18 cellular contexts compared by ENCODE assay signal in genomic region chr3:113013593-113013992, GRCh38. TPM values are rescaled to one million over a fixed set of nuclear protein-coding genes. Genes with fewer than 3 reads are reported as not detected.
DNase-seq lines count a peak whose midpoint lies in the region; ATAC-seq lines count a peak whose summit lies in the region.
"Had no signal": no experiment of that assay in that cellular context is flagged by ENCODE, and none has a peak within 500 bp of the region (broad histone marks: within the 10 kb centered on the region; RNA-seq: fewer than 3 reads in every experiment).

No MANE protein-coding gene starts in this region.

- intact Hi-C loops in naive thymus-derived CD4-positive, alpha-beta T cell (cut with micrococcal nuclease): loop anchor here (10.0 kb wide), 3 partner anchors 681 to 1469 kb away; partner anchors contain the start of genes ATP6V1A (in 1 of the 2), CD96 (in 1 of the 2), NAA50 (in 1 of the 2) and USF3 (in 1 of the 2)

- DNase-seq in activated T-cell treated with anti-CD3 and anti-CD28 coated beads, Interleukin-2, amount 50 U/mL, for 72 hours: no peak
- DNase-seq in activated T-cell treated with anti-CD3 and anti-CD28 coated beads for 4 hours (no peak), SKM-1 (lab: John Stamatoyannopoulos, UW; ENCODE audit: unreplicated experiment) (no peak), AG08395 (ENCODE audit: low spot score) (no peak)
- peak in 1 of 5 donors; percentile 17 for DNase-seq in CD8-positive, alpha-beta memory T cell
- DNase-seq in naive thymus-derived CD4-positive, alpha-beta T cell: peak in 1 of 9 donors; percentile 20
- DNase-seq: BE2C, COR-L47, DMS153, EL, NCI-H187 treated with DMSO at 0.1 percent for 48 hours, NCI-H2171, NCI-H774, PC-9 had no signal

- ATAC-seq in activated T-cell treated with anti-CD3 and anti-CD28 coated beads, Interleukin-2, amount 50 U/mL, for 72 hours (replicated peaks in 1 of 2): no peak
- peak; percentile 24 for ATAC-seq in naive thymus-derived CD4-positive, alpha-beta T cell
- no peak for ATAC-seq in HG03354 (IDR thresholded peaks at IDR 0.05; ENCODE audit: poor library complexity, severe bottlenecking, unreplicated experiment)

- H3K27ac ChIP-seq in CD8-positive, alpha-beta memory T cell (ENCODE audit: low read depth, low read length): no peak overlapping the region
- peak overlapping the region; percentile 32 for H3K27ac ChIP-seq in naive thymus-derived CD4-positive, alpha-beta T cell (ENCODE audit: low read depth, low read length)
- H3K27ac ChIP-seq: PC-9 had no signal

- no peaks in the 10 kb centered on the region for H3K9me3 ChIP-seq in CD8-positive, alpha-beta memory T cell (ENCODE audit: low read length)
- H3K9me3 ChIP-seq in naive thymus-derived CD4-positive, alpha-beta T cell (ENCODE audit: control insufficient read depth in 2 of 3, low read length in 3 of 3): no peaks in the 10 kb centered on the region
- H3K9me3 ChIP-seq: BE2C had no signal

- peak overlapping the region; percentile 95 for H3K27ac Mint-ChIP-seq in activated T-cell treated with anti-CD3 and anti-CD28 coated beads, Interleukin-2, amount 50 U/mL, for 72 hours
- peak overlapping the region; percentile 9 to 90 (median 62) for H3K27ac Mint-ChIP-seq in CD8-positive, alpha-beta memory T cell
- peak overlapping the region; percentile 59 for H3K27ac Mint-ChIP-seq in activated naive CD8-positive, alpha-beta T cell
- H3K27ac Mint-ChIP-seq in naive thymus-derived CD4-positive, alpha-beta T cell: peak overlapping the region; percentile 26 to 98 (median 81)

- no peaks in the 10 kb centered on the region for H3K27me3 Mint-ChIP-seq in activated T-cell treated with anti-CD3 and anti-CD28 coated beads, Interleukin-2, amount 50 U/mL, for 72 hours (ENCODE audit: low read depth)
- H3K27me3 Mint-ChIP-seq in CD8-positive, alpha-beta memory T cell: no peaks in the 10 kb centered on the region
- H3K27me3 Mint-ChIP-seq in activated naive CD8-positive, alpha-beta T cell: no peaks in the 10 kb centered on the region
- H3K27me3 Mint-ChIP-seq in naive thymus-derived CD4-positive, alpha-beta T cell: no peaks in the 10 kb centered on the region

- H3K4me1 ChIP-seq in CD8-positive, alpha-beta memory T cell (ENCODE audit: insufficient read depth, low read length): peaks cover 46% of the 10 kb centered on the region
- peaks cover 8 to 16% of the 10 kb centered on the region in 2 donors for H3K4me1 ChIP-seq in naive thymus-derived CD4-positive, alpha-beta T cell (ENCODE audit: control insufficient read depth in 2 of 2, insufficient read depth in 2 of 2, low read length in 2 of 2)
- H3K4me1 ChIP-seq: BE2C had no signal

- no peaks in the 10 kb centered on the region for H3K9me3 Mint-ChIP-seq in activated T-cell treated with anti-CD3 and anti-CD28 coated beads, Interleukin-2, amount 50 U/mL, for 72 hours
- H3K9me3 Mint-ChIP-seq in CD8-positive, alpha-beta memory T cell: no peaks in the 10 kb centered on the region
- no peaks in the 10 kb centered on the region for H3K9me3 Mint-ChIP-seq in activated naive CD8-positive, alpha-beta T cell (ENCODE audit: low read depth)
- H3K9me3 Mint-ChIP-seq in naive thymus-derived CD4-positive, alpha-beta T cell: no peaks in the 10 kb centered on the region

- CTCF ChIA-PET in CD8-positive, alpha-beta memory T cell (lab: Charles Lee): interaction anchor here (1.5 kb wide), 1 partner anchor 279 kb away, joined by 5 read pairs; no protein-coding TSS in a partner anchor
- CTCF ChIA-PET in naive thymus-derived CD4-positive, alpha-beta T cell (lab: Charles Lee): interaction anchor here (0.6 to 1.2 kb wide), 3 partner anchors 34 to 406 kb away, joined by 3 to 4 read pairs (median 3); no protein-coding TSS in a partner anchor

- peaks cover 29% of the 10 kb centered on the region for H3K36me3 ChIP-seq in CD8-positive, alpha-beta memory T cell (ENCODE audit: insufficient read depth, low read length)
- peaks cover 4 to 31% (median 8%) of the 10 kb centered on the region in 3 experiments for H3K36me3 ChIP-seq in naive thymus-derived CD4-positive, alpha-beta T cell (ENCODE audit: control insufficient read depth in 2 of 3, insufficient read depth in 3 of 3, low read length in 3 of 3)

- no peaks in the 10 kb centered on the region for H3K27me3 ChIP-seq in CD8-positive, alpha-beta memory T cell (ENCODE audit: insufficient read depth, low read length, poor library complexity, severe bottlenecking)
- H3K27me3 ChIP-seq in naive thymus-derived CD4-positive, alpha-beta T cell (ENCODE audit: control insufficient read depth in 2 of 2, insufficient read depth in 2 of 2, low read length in 2 of 2): no peaks in the 10 kb centered on the region
- H3K27me3 ChIP-seq: BE2C had no signal

- H3K4me3 Mint-ChIP-seq in activated T-cell treated with anti-CD3 and anti-CD28 coated beads, Interleukin-2, amount 50 U/mL, for 72 hours: peak overlapping the region in 1 of 2 donors; percentile 66
- H3K4me3 Mint-ChIP-seq in CD8-positive, alpha-beta memory T cell: peak overlapping the region in 3 of 7 donors; percentile 2 to 41 (median 2)
- peak overlapping the region; percentile 35 for H3K4me3 Mint-ChIP-seq in activated naive CD8-positive, alpha-beta T cell
- peak overlapping the region in 6 of 10 donors; percentile 13 to 61 (median 56) for H3K4me3 Mint-ChIP-seq in naive thymus-derived CD4-positive, alpha-beta T cell

- POLR2A ChIA-PET in CD8-positive, alpha-beta memory T cell (lab: Charles Lee): no interaction called here
- POLR2A ChIA-PET in naive thymus-derived CD4-positive, alpha-beta T cell (lab: Charles Lee): interaction anchor here (1.2 to 9.6 kb wide), 3 partner anchors 7 to 21 kb away, joined by 4 to 106 read pairs (median 4); no protein-coding TSS in a partner anchor

- no peak overlapping the region for H3K4me3 ChIP-seq in CD8-positive, alpha-beta memory T cell (ENCODE audit: low read length)
- no peak overlapping the region for H3K4me3 ChIP-seq in naive thymus-derived CD4-positive, alpha-beta T cell (ENCODE audit: low read length)
- H3K4me3 ChIP-seq: PC-9 had no signal

- H3K36me3 Mint-ChIP-seq in activated T-cell treated with anti-CD3 and anti-CD28 coated beads, Interleukin-2, amount 50 U/mL, for 72 hours (ENCODE audit: insufficient read depth in 2 of 2): peaks cover 21 to 45% of the 10 kb centered on the region in 2 donors
- peaks cover 3 to 86% (median 21%) of the 10 kb centered on the region in 3 donors for H3K36me3 Mint-ChIP-seq in CD8-positive, alpha-beta memory T cell
- peaks cover 12% of the 10 kb centered on the region for H3K36me3 Mint-ChIP-seq in activated naive CD8-positive, alpha-beta T cell
- peaks cover 11 to 61% (median 46%) of the 10 kb centered on the region in 5 donors for H3K36me3 Mint-ChIP-seq in naive thymus-derived CD4-positive, alpha-beta T cell

- peaks cover 76% of the 10 kb centered on the region for H3K4me1 Mint-ChIP-seq in activated T-cell treated with anti-CD3 and anti-CD28 coated beads, Interleukin-2, amount 50 U/mL, for 72 hours (ENCODE audit: low read depth)
- H3K4me1 Mint-ChIP-seq in CD8-positive, alpha-beta memory T cell: peaks cover 47 to 90% (median 90%) of the 10 kb centered on the region in 3 donors
- H3K4me1 Mint-ChIP-seq in activated naive CD8-positive, alpha-beta T cell (ENCODE audit: low read depth): peaks cover 81% of the 10 kb centered on the region
- peaks cover 38 to 100% (median 92%) of the 10 kb centered on the region in 7 donors for H3K4me1 Mint-ChIP-seq in naive thymus-derived CD4-positive, alpha-beta T cell

RNA-seq across cellular contexts. Expression of gene GTPBP8, which starts 22.8 kb away (rescaled TPM):
- total RNA-seq in activated T-cell treated with anti-CD3 and anti-CD28 coated beads, Interleukin-2, amount 50 U/mL, for 72 hours: 10 to 100 TPM; 27.0 to 28.7 TPM
- total RNA-seq in CD8-positive, alpha-beta memory T cell: 10 to 100 TPM; 29.3 to 29.4 TPM
- 23.9 TPM for polyA plus RNA-seq in CD8-positive, alpha-beta memory T cell
- total RNA-seq in naive thymus-derived CD4-positive, alpha-beta T cell: 10 to 100 TPM; 12.6 to 49.1 (median 26.4) TPM
- 10 to 100 TPM; 31.1 to 32.8 TPM for polyA plus RNA-seq in naive thymus-derived CD4-positive, alpha-beta T cell

RNA-seq across cellular contexts. Expression of gene CD200R1, which starts 38.7 kb away (rescaled TPM):
- 1 to 10 TPM; 1.4 to 2.2 TPM for total RNA-seq in activated T-cell treated with anti-CD3 and anti-CD28 coated beads, Interleukin-2, amount 50 U/mL, for 72 hours
- 1 to 10 TPM; 3.5 TPM for total RNA-seq in CD8-positive, alpha-beta memory T cell
- 14.3 TPM for polyA plus RNA-seq in CD8-positive, alpha-beta memory T cell
- total RNA-seq in naive thymus-derived CD4-positive, alpha-beta T cell: 10 to 100 TPM; 11.2 to 22.9 (median 17.8) TPM
- 10 to 100 TPM; 18.8 to 20.9 TPM for polyA plus RNA-seq in naive thymus-derived CD4-positive, alpha-beta T cell
- total RNA-seq: H1, NCI-H460 had no signal
